Comparison of ENCODE assay signal across 1 cellular context in genomic region chr1:31980835-31981782, GRCh38.
TF ChIP-seq lines count a peak whose summit lies in the region.

No MANE protein-coding gene starts in this region.

TF ChIP-seq in GM12878, 131 proteins besides CTCF, POLR2A, EP300 and RAD21 (continues in another document):
- TF ChIP-seq FOS (IDR thresholded peaks at IDR 0.05; ENCODE audit: borderline replicate concordance, extremely low read depth, insufficient read length) (no peak), EGR1 (IDR thresholded peaks at IDR 0.05; ENCODE audit: borderline replicate concordance in 1 of 2, low read depth in 2 of 2, low read length in 2 of 2) (no peak), ZBED1 (IDR thresholded peaks at IDR 0.05; ENCODE audit: borderline replicate concordance) (no peak), PKNOX1 (IDR thresholded peaks at IDR 0.05) (peak; percentile 64), PML (IDR thresholded peaks at IDR 0.05; ENCODE audit: low read length) (no peak), IKZF2 (IDR thresholded peaks at IDR 0.05) (peak; percentile 71 to 74; a peak in 3 of 4 replicates), ETV6 (conservative IDR thresholded peaks at IDR 0.05 in 1 of 2, IDR thresholded peaks at IDR 0.05 in 1 of 2; ENCODE audit: borderline replicate concordance in 1 of 2, low read depth in 1 of 2) (no peak), SUZ12 (IDR thresholded peaks at IDR 0.05; ENCODE audit: unreplicated experiment) (no peak), ZZZ3 (IDR thresholded peaks at IDR 0.05; ENCODE audit: control insufficient read depth, insufficient read length, low read depth) (no peak), PBX3 (IDR thresholded peaks at IDR 0.05; ENCODE audit: insufficient replicate concordance, low read depth, low read length) (no peak), ZBTB40 (IDR thresholded peaks at IDR 0.05; ENCODE audit: borderline replicate concordance) (no peak), ZNF274 (IDR thresholded peaks at IDR 0.05; ENCODE audit: insufficient read depth, insufficient read length) (no peak), REST (IDR thresholded peaks at IDR 0.05; ENCODE audit: low read depth, low read length) (no peak), ATF7 (IDR thresholded peaks at IDR 0.05; ENCODE audit: low read depth) (peak; percentile 58), FOXK2 (IDR thresholded peaks at IDR 0.05) (no peak; the same call in 1 of the 2 replicates), RUNX3 (IDR thresholded peaks at IDR 0.05; ENCODE audit: low read length) (peak; percentile 65), E2F8 (IDR thresholded peaks at IDR 0.05; ENCODE audit: low read depth, partially characterized antibody) (no peak), BHLHE40 (IDR thresholded peaks at IDR 0.05; ENCODE audit: borderline replicate concordance in 1 of 2, low read depth in 2 of 2, low read length in 1 of 2) (0 out of 4 replicates have a peak, but pooled peaks of 1 of the 2 experiments have one; percentile 23), YY1 (IDR thresholded peaks at IDR 0.05; ENCODE audit: low read depth, low read length) (no peak), POLR2AphosphoS2 (IDR thresholded peaks at IDR 0.05; ENCODE audit: low read depth, low read length) (no peak), ZNF24 (IDR thresholded peaks at IDR 0.05) (no peak), BRCA1 (IDR thresholded peaks at IDR 0.05; ENCODE audit: low read depth, low read length) (no peak), KDM1A (IDR thresholded peaks at IDR 0.05; ENCODE audit: borderline replicate concordance) (no peak), SIX5 (IDR thresholded peaks at IDR 0.05; ENCODE audit: low read depth, low read length, severe bottlenecking) (no peak), MLLT1 (IDR thresholded peaks at IDR 0.05) (peak; percentile 57; the same call in 1 of the 2 replicates), ZBTB33 (IDR thresholded peaks at IDR 0.05) (no peak), CBFB (IDR thresholded peaks at IDR 0.05; ENCODE audit: low read depth) (no peak), CREM (IDR thresholded peaks at IDR 0.05; ENCODE audit: low read depth) (no peak), STAT1 (conservative IDR thresholded peaks at IDR 0.05) (no peak), IRF4 (IDR thresholded peaks at IDR 0.05; ENCODE audit: low read depth, low read length) (peak; percentile 64; the same call in 1 of the 2 replicates), LARP7 (IDR thresholded peaks at IDR 0.05) (no peak), RCOR1 (conservative IDR thresholded peaks at IDR 0.05; ENCODE audit: low read depth, low read length) (no peak), PAX8 (IDR thresholded peaks at IDR 0.05) (no peak), CEBPB (IDR thresholded peaks at IDR 0.05; ENCODE audit: borderline replicate concordance in 1 of 2, low read depth in 2 of 2, low read length in 2 of 2) (no peak), GABPA (IDR thresholded peaks at IDR 0.05; ENCODE audit: low read depth) (no peak), E2F4 (IDR thresholded peaks at IDR 0.05; ENCODE audit: low read depth, low read length) (no peak), BACH1 (IDR thresholded peaks at IDR 0.05; ENCODE audit: borderline replicate concordance) (0 out of 2 replicates have a peak, but pooled peaks have one; percentile 6), NR2C1 (IDR thresholded peaks at IDR 0.05) (peak; percentile 19; the same call in 1 of the 2 replicates), NFIC (IDR thresholded peaks at IDR 0.05; ENCODE audit: low read depth, low read length) (peak; percentile 65; the same call in 1 of the 2 replicates), RBBP5 (conservative IDR thresholded peaks at IDR 0.05) (no peak), CEBPZ (IDR thresholded peaks at IDR 0.05; ENCODE audit: low read depth, low read length) (no peak)
